ENCODE assay signal across 11 cellular contexts in genomic region chr3:76768912-76769311, GRCh38.
"Had no signal": no experiment of that assay in that cellular context is flagged by ENCODE, and none has a peak within 500 bp of the region (broad histone marks: within the 10 kb centered on the region; RNA-seq: fewer than 3 reads in every experiment).

No MANE protein-coding gene starts in this region.

- DNase-seq: GM23248, GOT3, H7, H9, HCEC 1CT, HFFc6 had no signal

- H3K36me3 ChIP-seq: HAP-1 had no signal

- H3K9ac ChIP-seq: GM23248 had no signal

- H3K4me3 ChIP-seq: GM23248, GM23338, HAP-1 had no signal

- H3K9me3 ChIP-seq: HAP-1 had no signal

- H2AFZ ChIP-seq: GM23248, GM23338 had no signal

- ATAC-seq: GM23338, HCT116 had no signal

- H3K4me2 ChIP-seq: GM23338 had no signal

- FAIRE-seq: H1, H54 had no signal

- H3K27ac ChIP-seq: GM23248 had no signal
